ENCODE assay signal across 24 cellular contexts in the genomic region with DNA sequence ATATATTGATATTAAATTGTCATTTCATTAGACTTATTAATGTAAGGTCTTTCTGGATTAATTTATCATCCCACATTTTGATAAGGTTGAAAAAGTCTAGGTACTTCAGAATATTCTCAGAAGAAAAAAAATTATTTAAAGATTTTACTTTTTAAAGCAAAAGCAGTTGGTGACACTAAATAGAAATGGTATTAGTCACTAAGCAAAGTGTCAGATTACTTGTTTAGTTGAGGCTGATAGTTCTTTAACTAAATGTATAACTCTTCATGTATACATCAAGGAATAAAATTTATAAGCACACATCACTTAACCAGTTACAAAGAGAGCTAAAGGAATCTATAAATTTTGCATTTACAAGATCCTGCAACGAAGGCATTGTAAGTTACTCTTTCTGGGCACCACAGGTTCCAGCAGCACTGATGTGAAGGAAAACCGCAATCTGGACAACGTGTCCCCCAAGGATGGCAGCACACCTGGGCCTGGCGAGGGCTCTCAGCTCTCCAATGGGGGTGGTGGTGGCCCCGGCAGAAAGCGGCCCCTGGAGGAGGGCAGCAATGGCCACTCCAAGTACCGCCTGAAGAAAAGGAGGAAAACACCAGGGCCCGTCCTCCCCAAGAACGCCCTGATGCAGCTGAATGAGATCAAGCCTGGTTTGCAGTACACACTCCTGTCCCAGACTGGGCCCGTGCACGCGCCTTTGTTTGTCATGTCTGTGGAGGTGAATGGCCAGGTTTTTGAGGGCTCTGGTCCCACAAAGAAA.
A peak's percentile ranks its signal among the peaks of the same experiment; 100 is the strongest.
DNase-seq lines count a peak whose midpoint lies in the region; ATAC-seq, FAIRE-seq and TF ChIP-seq lines count a peak whose summit lies in the region.
"Had no signal": no experiment of that assay in that cellular context is flagged by ENCODE, and none has a peak within 500 bp of the region (broad histone marks: within the 10 kb centered on the region; RNA-seq: fewer than 3 reads in every experiment).

No MANE protein-coding gene starts in this region.

- H3K18ac ChIP-seq in IMR-90 (ENCODE audit: low read depth, low read length) = no peak overlapping the region

- peak; percentile 10 for DNase-seq in IMR-90
- peak; percentile 12 for DNase-seq in adipocyte (ENCODE audit: low read depth)
- DNase-seq in posterior cingulate gyrus = no peak
- no peak for DNase-seq in pancreas
- DNase-seq: C1 segment of cervical spinal cord; CD4-positive, alpha-beta memory T cell; COR-L47; DMS53; Karpas-422; NCI-H1105; NCI-H1436 treated with DMSO at 0.1 percent for 48 hours; NCI-H1930; NCI-H2107; NCI-H446; NCI-H524 treated with DMSO at 0.1 percent for 48 hours; NCI-H774; SHP77 had no signal

- dilution Hi-C loops in IMR-90 (cut with HindIII; ENCODE audit: low sequenced_read_pairs, unreplicated experiment) = no loop called here

- H2AK9ac ChIP-seq in IMR-90 (replicated peaks; ENCODE audit: low read depth, low read length, poor library complexity) = no peak overlapping the region

- no peak overlapping the region for H3K4me3 ChIP-seq in IMR-90 (ENCODE audit: insufficient read depth, low read depth, low read length)
- no peak overlapping the region for H3K4me3 ChIP-seq in adipocyte (ENCODE audit: low read length)
- no peak overlapping the region for H3K4me3 ChIP-seq in pancreas
- H3K4me3 ChIP-seq: GM12878 had no signal

- FAIRE-seq in islet of Langerhans (lab: Jason Lieb, UNC) = peak; percentile 62
- FAIRE-seq in pancreas (lab: Jason Lieb, UNC) = no peak
- FAIRE-seq: GM12878, H1 had no signal

- TF ChIP-seq CTCF in IMR-90 (conservative IDR thresholded peaks at IDR 0.05; ENCODE audit: low read depth, low read length) (no peak), pancreas (IDR thresholded peaks at IDR 0.05) (no peak)

- H3K36me3 ChIP-seq in IMR-90 (ENCODE audit: control insufficient read depth, insufficient read depth, low read length) (peaks cover 60% of the 10 kb centered on the region), adipocyte (ENCODE audit: control insufficient read depth, insufficient read depth, low read length, severe bottlenecking) (peaks cover 47% of the 10 kb centered on the region), pancreas (no peaks in the 10 kb centered on the region)

- TF ChIP-seq POLR2A in IMR-90 (IDR thresholded peaks at IDR 0.05; ENCODE audit: low read depth, low read length) = no peak

- H2BK120ac ChIP-seq in IMR-90 (ENCODE audit: low read depth, low read length) = no peak overlapping the region

- peak; percentile 56 for ATAC-seq in IMR-90 (ENCODE audit: low read depth)
- no peak for ATAC-seq in GM19467 (IDR thresholded peaks at IDR 0.05; ENCODE audit: unreplicated experiment)
- no peak for ATAC-seq in HG03565 (IDR thresholded peaks at IDR 0.05; ENCODE audit: unreplicated experiment)
- no peak for ATAC-seq in pancreas
- ATAC-seq: GM12878, HCT116 had no signal

- peaks cover 33% of the 10 kb centered on the region for H4K20me1 ChIP-seq in IMR-90 (ENCODE audit: insufficient read depth, low read length)

- no peak overlapping the region for H4K8ac ChIP-seq in IMR-90 (ENCODE audit: low read depth in 2 of 2, low read length in 2 of 2)

- intact Hi-C loops in IMR-90 (cut with micrococcal nuclease) = no loop called here
- intact Hi-C loops in posterior cingulate gyrus (cut with DNase I) = no loop called here
- intact Hi-C loops in pancreas (cut with DNase I) = no loop called here

- CTCF ChIA-PET in IMR-90 (lab: Yijun Ruan, JAX) = no interaction called here

- no peak overlapping the region for H3K56ac ChIP-seq in IMR-90 (ENCODE audit: extremely low read depth, insufficient read depth, low read length)

- H3K9ac ChIP-seq in IMR-90 (ENCODE audit: low read depth, low read length) = no peak overlapping the region
- no peak overlapping the region for H3K9ac ChIP-seq in adipocyte (ENCODE audit: low read length)

- H3K23ac ChIP-seq in IMR-90 (ENCODE audit: low read depth, low read length) = no peak overlapping the region

- H3K9me3 ChIP-seq in IMR-90 (ENCODE audit: control insufficient read depth, insufficient read depth, low read length) = no peaks in the 10 kb centered on the region
- H3K9me3 ChIP-seq in adipocyte (ENCODE audit: control insufficient read depth, low read length) = no peaks in the 10 kb centered on the region
- no peaks in the 10 kb centered on the region for H3K9me3 ChIP-seq in pancreas

- WGBS in IMR-90 (ENCODE audit: extremely low coverage in 2 of 2, insufficient read length in 1 of 2), 2 experiments = 100% methylated on average over 2 of the region's 12 CpGs; no CpG with 5 or more reads in 1 of the 2 experiments
- WGBS in pancreas, 2 donors = 90 to 94% methylated on average over 12 of the region's 12 CpGs

- peaks cover 14% of the 10 kb centered on the region for H3K9me1 ChIP-seq in IMR-90 (ENCODE audit: insufficient read depth, low read length)

- POLR2A ChIA-PET in IMR-90 (lab: Charles Lee; ENCODE audit: unreplicated experiment) = interaction anchor here (0.6 kb wide), 1 partner anchor 112 kb away, joined by 9 read pairs; the partner anchor contains the start of gene POFUT2

- peak overlapping the region; percentile 14 for H2BK5ac ChIP-seq in IMR-90 (ENCODE audit: low read depth, low read length, poor library complexity, severe bottlenecking)

- no peak overlapping the region for H4K5ac ChIP-seq in IMR-90 (ENCODE audit: low read depth, low read length)

- peak overlapping the region; percentile 20; the same call in 1 of the 2 replicates for H3K27ac ChIP-seq in IMR-90 (ENCODE audit: insufficient read depth, low read length)
- H3K27ac ChIP-seq in pancreas = no peak overlapping the region
- H3K27ac ChIP-seq: RWPE1 had no signal

- in situ Hi-C loops in IMR-90 (cut with MboI; ENCODE audit: low sequenced_read_pairs) = no loop called here

- H3K4ac ChIP-seq in IMR-90 (ENCODE audit: low read depth, low read length) = no peak overlapping the region

- no peaks in the 10 kb centered on the region for H3K27me3 ChIP-seq in IMR-90 (ENCODE audit: control insufficient read depth, insufficient read depth, low read length)
- H3K27me3 ChIP-seq in adipocyte (replicated peaks; ENCODE audit: control insufficient read depth, insufficient read depth, low read length) = no peaks in the 10 kb centered on the region
- H3K27me3 ChIP-seq in pancreas = no peaks in the 10 kb centered on the region

- H2BK20ac ChIP-seq in IMR-90 (ENCODE audit: low read depth, low read length) = no peak overlapping the region

- H2BK15ac ChIP-seq in IMR-90 (ENCODE audit: low read depth, low read length) = no peak overlapping the region

- TF ChIP-seq RAD21 in IMR-90 (IDR thresholded peaks at IDR 0.05; ENCODE audit: low read length) = no peak

- H3K4me2 ChIP-seq in IMR-90 (ENCODE audit: low read depth, low read length) = 0 out of 2 replicates have a peak overlapping the region, but pooled peaks have one; percentile 48

- no peak overlapping the region for H2AK5ac ChIP-seq in IMR-90 (ENCODE audit: low read depth, low read length)

- no peak overlapping the region for H3K14ac ChIP-seq in IMR-90 (replicated peaks; ENCODE audit: low read depth, low read length)

- H3K4me1 ChIP-seq in IMR-90 (ENCODE audit: control insufficient read depth, insufficient read depth, low read length) (peaks cover 6% of the 10 kb centered on the region), adipocyte (ENCODE audit: control insufficient read depth, insufficient read depth, low read length) (no peaks in the 10 kb centered on the region), pancreas (no peaks in the 10 kb centered on the region)

- no peak overlapping the region for H4K91ac ChIP-seq in IMR-90 (ENCODE audit: insufficient read depth, low read depth, low read length)

- H3K79me1 ChIP-seq in IMR-90 (ENCODE audit: low read depth in 1 of 2, low read length in 2 of 2) = peaks cover 56 to 74% of the 10 kb centered on the region in 2 experiments

- no TSS peak for BruUV-seq in IMR-90 (replicated peaks; lab: Mats Ljungman, UMichigan)

- no peak overlapping the region for H2AFZ ChIP-seq in IMR-90 (replicated peaks; ENCODE audit: low read length, poor library complexity)

TF ChIP-seq in IMR-90, 13 proteins besides CTCF, POLR2A, EP300 and RAD21:
- TF ChIP-seq MXI1 (IDR thresholded peaks at IDR 0.05; ENCODE audit: borderline replicate concordance, low read depth, low read length) (no peak), RCOR1 (IDR thresholded peaks at IDR 0.05; ENCODE audit: insufficient replicate concordance, low read length) (no peak), USF2 (IDR thresholded peaks at IDR 0.05; ENCODE audit: low read depth, low read length) (no peak), SMC3 (IDR thresholded peaks at IDR 0.05; ENCODE audit: low read depth, low read length) (no peak), BHLHE40 (IDR thresholded peaks at IDR 0.05; ENCODE audit: low read depth, low read length) (no peak), RFX5 (IDR thresholded peaks at IDR 0.05; ENCODE audit: low read depth, low read length) (no peak), NFE2L2 (IDR thresholded peaks at IDR 0.05; ENCODE audit: low read depth, low read length) (no peak), MAFK (IDR thresholded peaks at IDR 0.05; ENCODE audit: low read depth, low read length) (no peak), MAZ (IDR thresholded peaks at IDR 0.05; ENCODE audit: borderline replicate concordance, low read depth, low read length) (no peak), CEBPB (IDR thresholded peaks at IDR 0.05; ENCODE audit: low read depth, low read length) (no peak), CHD1 (IDR thresholded peaks at IDR 0.05; ENCODE audit: low read depth, low read length) (no peak)
- TF ChIP-seq, protein P1, sequence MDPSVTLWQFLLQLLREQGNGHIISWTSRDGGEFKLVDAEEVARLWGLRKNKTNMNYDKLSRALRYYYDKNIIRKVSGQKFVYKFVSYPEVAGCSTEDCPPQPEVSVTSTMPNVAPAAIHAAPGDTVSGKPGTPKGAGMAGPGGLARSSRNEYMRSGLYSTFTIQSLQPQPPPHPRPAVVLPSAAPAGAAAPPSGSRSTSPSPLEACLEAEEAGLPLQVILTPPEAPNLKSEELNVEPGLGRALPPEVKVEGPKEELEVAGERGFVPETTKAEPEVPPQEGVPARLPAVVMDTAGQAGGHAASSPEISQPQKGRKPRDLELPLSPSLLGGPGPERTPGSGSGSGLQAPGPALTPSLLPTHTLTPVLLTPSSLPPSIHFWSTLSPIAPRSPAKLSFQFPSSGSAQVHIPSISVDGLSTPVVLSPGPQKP (IDR thresholded peaks at IDR 0.05; ENCODE audit: borderline replicate concordance, low read depth, low read length) = no peak

Comparison
In these comparisons a context has a peak if more than half of its experiments do, and no peak if none do; other contexts are left out.
1. DNase-seq: peak in IMR-90 (single experiment) and adipocyte (single experiment); none in posterior cingulate gyrus (0 of 10) and pancreas (0 of 6).